In the genomic region with DNA sequence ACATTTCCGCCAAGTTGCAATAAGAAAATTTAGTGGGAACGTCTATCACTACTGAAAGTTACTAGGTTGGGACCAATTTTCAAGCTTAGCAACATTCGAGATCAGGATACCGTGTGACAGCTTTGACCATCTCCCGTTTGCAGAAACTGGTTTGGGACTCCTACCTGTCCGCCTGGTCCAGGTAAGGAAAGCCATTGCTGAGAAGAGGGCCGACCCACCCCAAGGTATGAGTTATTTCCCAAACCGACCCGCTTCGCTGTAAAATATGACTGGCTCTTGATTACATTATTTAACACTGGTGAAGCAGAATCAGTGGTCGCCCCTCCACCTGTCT, we compare ENCODE assay signal across 8 cellular contexts. TPM values are rescaled to one million over a fixed set of nuclear protein-coding genes. Genes with fewer than 3 reads are reported as not detected.
DNase-seq lines count a peak whose midpoint lies in the region; ATAC-seq and TF ChIP-seq lines count a peak whose summit lies in the region.

No MANE protein-coding gene starts in this region.

- no peaks in the 10 kb centered on the region for H3K9me3 Mint-ChIP-seq in MCF 10A (ENCODE audit: unreplicated experiment)

- H3K4me1 Mint-ChIP-seq in MCF 10A (ENCODE audit: insufficient read depth, unreplicated experiment) = peaks cover 6% of the 10 kb centered on the region

- TF ChIP-seq CTCF in HCT116 (IDR thresholded peaks at IDR 0.05 in 2 of 3, conservative IDR thresholded peaks at IDR 0.05 in 1 of 3; ENCODE audit: borderline replicate concordance in 1 of 3, insufficient read depth in 1 of 3, low read depth in 2 of 3, low read length in 2 of 3) (no peak), MCF 10A (IDR thresholded peaks at IDR 0.05; ENCODE audit: unreplicated experiment) (no peak), GM10248 (IDR thresholded peaks at IDR 0.05; ENCODE audit: control extremely low read depth, extremely low read depth, low read depth, missing control alignments) (no peak)

- peak overlapping the region; percentile 98 for H3K27ac Mint-ChIP-seq in MCF 10A (ENCODE audit: low read depth, unreplicated experiment)

- H3K9me3 ChIP-seq in HCT116 (ENCODE audit: control insufficient read depth in 1 of 2, insufficient read depth in 1 of 2, low read depth in 1 of 2, low read length in 2 of 2) = no peaks in the 10 kb centered on the region
- H3K9me3 ChIP-seq in mucosa of rectum (ENCODE audit: control insufficient read depth in 2 of 2, low read length in 2 of 2) = no peaks in the 10 kb centered on the region

- no peak for TF ChIP-seq RAD21 in HCT116 (IDR thresholded peaks at IDR 0.05; ENCODE audit: low read depth)

- H3K4me1 ChIP-seq in ACC112 (ENCODE audit: control insufficient read depth, insufficient read depth, low read length, unreplicated experiment) = peaks cover 8% of the 10 kb centered on the region
- H3K4me1 ChIP-seq in HCT116 (ENCODE audit: control insufficient read depth in 1 of 2, insufficient read depth in 2 of 2, low read length in 2 of 2) = peaks cover 3 to 17% of the 10 kb centered on the region in 2 experiments
- peaks cover 0 to 9% of the 10 kb centered on the region in 2 donors for H3K4me1 ChIP-seq in mucosa of rectum (ENCODE audit: control insufficient read depth in 2 of 2, insufficient read depth in 2 of 2, low read length in 2 of 2)

- DNase-seq in HCT116 (ENCODE audit: low read depth, low spot score) (no peak), MCF 10A (ENCODE audit: unreplicated experiment) (no peak), NCI-H2107 (lab: John Stamatoyannopoulos, UW) (no peak), GM10248 (ENCODE audit: extremely low spot score) (no peak)

- H3K4me3 ChIP-seq in ACC112 (ENCODE audit: low read depth, low read length) = peak overlapping the region; percentile 87
- peak overlapping the region; percentile 63 to 78 for H3K4me3 ChIP-seq in HCT116 (replicated peaks in 1 of 2; ENCODE audit: low read depth in 1 of 2, low read length in 2 of 2)
- H3K4me3 ChIP-seq in mucosa of rectum (ENCODE audit: low read length in 2 of 2) = peak overlapping the region; percentile 94 to 98

- H3K27me3 Mint-ChIP-seq in MCF 10A (ENCODE audit: insufficient read depth, unreplicated experiment) = no peaks in the 10 kb centered on the region

- peak overlapping the region; percentile 7; the same call in 1 of the 2 replicates for H3K27ac ChIP-seq in ACC112 (ENCODE audit: low read depth, low read length)
- H3K27ac ChIP-seq in HCT116 (ENCODE audit: low read depth, low read length) = no peak overlapping the region
- H3K27ac ChIP-seq in mucosa of rectum (ENCODE audit: low read depth in 2 of 2, low read length in 2 of 2) = peak overlapping the region; percentile 91 to 95

- peak overlapping the region; percentile 96 for H3K4me3 Mint-ChIP-seq in MCF 10A (ENCODE audit: unreplicated experiment)

- H3K9ac ChIP-seq in HCT116 (ENCODE audit: low read length) (peak overlapping the region; percentile 71), mucosa of rectum (ENCODE audit: low read depth in 1 of 2, low read length in 2 of 2) (peak overlapping the region; percentile 68 to 95)

- POLR2A ChIA-PET in HCT116 (lab: Charles Lee) = interaction anchor here (0.7 to 1.9 kb wide), 3 partner anchors 9 to 190 kb away, joined by 3 to 8 read pairs (median 5); no protein-coding TSS in a partner anchor
- POLR2A ChIA-PET in MCF 10A (lab: Yijun Ruan, JAX) = interaction anchor here (0.6 to 1.5 kb wide), 18 partner anchors 10 to 1503 kb away, joined by 3 to 5 read pairs (median 3); a partner anchor contains a TSS
- POLR2A ChIA-PET in GM10248 (lab: Yijun Ruan, JAX) = interaction anchor here (0.8 kb wide), 1 partner anchor 56 kb away, joined by 3 read pairs; a partner anchor contains a TSS

- ATAC-seq in HCT116 (peak; percentile 37), GM18517 (IDR thresholded peaks at IDR 0.05; ENCODE audit: unreplicated experiment) (no peak), HG03469 (IDR thresholded peaks at IDR 0.05; ENCODE audit: unreplicated experiment) (no peak)

- no peaks in the 10 kb centered on the region for H3K27me3 ChIP-seq in ACC112 (ENCODE audit: insufficient read depth, low read length)
- H3K27me3 ChIP-seq in HCT116 (ENCODE audit: insufficient read depth, low read length) = no peaks in the 10 kb centered on the region
- H3K27me3 ChIP-seq in mucosa of rectum (ENCODE audit: control insufficient read depth in 2 of 2, insufficient read depth in 2 of 2, low read length in 2 of 2) = no peaks in the 10 kb centered on the region

- H2AFZ ChIP-seq in ACC112 (ENCODE audit: low read length, unreplicated experiment) (peak overlapping the region; percentile 52), HCT116 (ENCODE audit: low read depth, low read length, poor library complexity, severe bottlenecking) (no peak overlapping the region)

- H3K4me2 ChIP-seq in HCT116 (ENCODE audit: low read length) = peak overlapping the region; percentile 93

- H3K79me2 ChIP-seq in ACC112 (ENCODE audit: control insufficient read depth, insufficient read depth, low read length, unreplicated experiment) (peaks cover 8% of the 10 kb centered on the region), HCT116 (ENCODE audit: insufficient read depth, low read length) (no peaks in the 10 kb centered on the region)

- H4K20me1 ChIP-seq in HCT116 (ENCODE audit: insufficient read depth) = no peaks in the 10 kb centered on the region

- TF ChIP-seq POLR2A in HCT116 (IDR thresholded peaks at IDR 0.05; ENCODE audit: borderline replicate concordance, extremely low read depth, insufficient read depth, insufficient read length) = no peak

- H3K36me3 ChIP-seq in ACC112 (ENCODE audit: insufficient read depth, low read length) (no peaks in the 10 kb centered on the region), HCT116 (ENCODE audit: control insufficient read depth in 1 of 2, insufficient read depth in 2 of 2, low read length in 2 of 2) (no peaks in the 10 kb centered on the region), mucosa of rectum (ENCODE audit: control insufficient read depth in 2 of 2, insufficient read depth in 2 of 2, low read length in 2 of 2) (no peaks in the 10 kb centered on the region)

- intact Hi-C loops in HCT116 (cut with micrococcal nuclease) (no loop called here), MCF 10A (cut with micrococcal nuclease) (no loop called here)

- no peaks in the 10 kb centered on the region for H3K9me2 ChIP-seq in HCT116 (ENCODE audit: insufficient read depth)

- no peaks in the 10 kb centered on the region for H3K36me3 Mint-ChIP-seq in MCF 10A (ENCODE audit: insufficient read depth, unreplicated experiment)

- RAD21 ChIA-PET in HCT116 (lab: Charles Lee; ENCODE audit: low non-redundant PET in 1 of 2, low total read pairs in 2 of 2, uncharacterized antibody in 2 of 2, unreplicated experiment in 2 of 2) = no interaction called here

- TSS peak; percentile 38 for BruUV-seq in HCT116 (replicated peaks; lab: Mats Ljungman, UMichigan)
- BruUV-seq in MCF 10A (replicated peaks; lab: Mats Ljungman, UMichigan) = no TSS peak

- CTCF ChIA-PET in HCT116 (lab: Charles Lee) (interaction anchor here (1.0 to 1.7 kb wide), 3 partner anchors 40 to 1420 kb away, joined by 3 to 5 read pairs (median 3); no protein-coding TSS in a partner anchor), MCF 10A (lab: Yijun Ruan, JAX) (interaction anchor here (0.5 to 1.3 kb wide), 6 partner anchors 10 to 1299 kb away, joined by 3 to 4 read pairs (median 3); no protein-coding TSS in a partner anchor), GM10248 (lab: Yijun Ruan, JAX) (interaction anchor here (0.6 to 1.6 kb wide), 6 partner anchors 9 to 112 kb away, joined by 3 to 5 read pairs (median 4); no protein-coding TSS in a partner anchor)

TF ChIP-seq in HCT116, 20 proteins besides CTCF, POLR2A, EP300 and RAD21:
- TF ChIP-seq CBX3 (IDR thresholded peaks at IDR 0.05; ENCODE audit: low read depth) = no peak
- TF ChIP-seq EZH2phosphoT487 (IDR thresholded peaks at IDR 0.05; ENCODE audit: borderline replicate concordance) = no peak
- TF ChIP-seq, protein P1, sequence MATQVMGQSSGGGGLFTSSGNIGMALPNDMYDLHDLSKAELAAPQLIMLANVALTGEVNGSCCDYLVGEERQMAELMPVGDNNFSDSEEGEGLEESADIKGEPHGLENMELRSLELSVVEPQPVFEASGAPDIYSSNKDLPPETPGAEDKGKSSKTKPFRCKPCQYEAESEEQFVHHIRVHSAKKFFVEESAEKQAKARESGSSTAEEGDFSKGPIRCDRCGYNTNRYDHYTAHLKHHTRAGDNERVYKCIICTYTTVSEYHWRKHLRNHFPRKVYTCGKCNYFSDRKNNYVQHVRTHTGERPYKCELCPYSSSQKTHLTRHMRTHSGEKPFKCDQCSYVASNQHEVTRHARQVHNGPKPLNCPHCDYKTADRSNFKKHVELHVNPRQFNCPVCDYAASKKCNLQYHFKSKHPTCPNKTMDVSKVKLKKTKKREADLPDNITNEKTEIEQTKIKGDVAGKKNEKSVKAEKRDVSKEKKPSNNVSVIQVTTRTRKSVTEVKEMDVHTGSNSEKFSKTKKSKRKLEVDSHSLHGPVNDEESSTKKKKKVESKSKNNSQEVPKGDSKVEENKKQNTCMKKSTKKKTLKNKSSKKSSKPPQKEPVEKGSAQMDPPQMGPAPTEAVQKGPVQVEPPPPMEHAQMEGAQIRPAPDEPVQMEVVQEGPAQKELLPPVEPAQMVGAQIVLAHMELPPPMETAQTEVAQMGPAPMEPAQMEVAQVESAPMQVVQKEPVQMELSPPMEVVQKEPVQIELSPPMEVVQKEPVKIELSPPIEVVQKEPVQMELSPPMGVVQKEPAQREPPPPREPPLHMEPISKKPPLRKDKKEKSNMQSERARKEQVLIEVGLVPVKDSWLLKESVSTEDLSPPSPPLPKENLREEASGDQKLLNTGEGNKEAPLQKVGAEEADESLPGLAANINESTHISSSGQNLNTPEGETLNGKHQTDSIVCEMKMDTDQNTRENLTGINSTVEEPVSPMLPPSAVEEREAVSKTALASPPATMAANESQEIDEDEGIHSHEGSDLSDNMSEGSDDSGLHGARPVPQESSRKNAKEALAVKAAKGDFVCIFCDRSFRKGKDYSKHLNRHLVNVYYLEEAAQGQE (IDR thresholded peaks at IDR 0.05; ENCODE audit: low read depth) = no peak
- TF ChIP-seq EZH2 (IDR thresholded peaks at IDR 0.05) = no peak

RNA-seq across cellular contexts. Expression of a gene that starts 0.3 kb away (rescaled TPM):
- total RNA-seq in HCT116 (2021; ENCODE audit: unreplicated experiment) = 0.52 TPM
- 0.10 and 0.12 TPM in 2 replicates for polyA plus RNA-seq in HCT116 (2012)
- total RNA-seq in MCF 10A (2022) = 0.14 TPM in 1 of 2 replicates, not detected in the other

RNA-seq across cellular contexts. Expression of a gene that starts 0.3 kb away (rescaled TPM):
- total RNA-seq in HCT116 (2021; ENCODE audit: unreplicated experiment) (8.4 TPM), MCF 10A (2022) (21.1 and 27.9 TPM in 2 replicates)
- 1.2 and 2.4 TPM in 2 replicates for polyA plus RNA-seq in HCT116 (2012)

RNA-seq across cellular contexts. Expression of a gene that starts 56.0 kb away (rescaled TPM):
- 37.5 TPM for total RNA-seq in HCT116 (2021; ENCODE audit: unreplicated experiment)
- 6.4 and 9.7 TPM in 2 replicates for polyA plus RNA-seq in HCT116 (2012)
- total RNA-seq in MCF 10A (2022) = 17.6 and 21.7 TPM in 2 replicates
